33 cellular contexts compared by ENCODE assay signal in the genomic region with DNA sequence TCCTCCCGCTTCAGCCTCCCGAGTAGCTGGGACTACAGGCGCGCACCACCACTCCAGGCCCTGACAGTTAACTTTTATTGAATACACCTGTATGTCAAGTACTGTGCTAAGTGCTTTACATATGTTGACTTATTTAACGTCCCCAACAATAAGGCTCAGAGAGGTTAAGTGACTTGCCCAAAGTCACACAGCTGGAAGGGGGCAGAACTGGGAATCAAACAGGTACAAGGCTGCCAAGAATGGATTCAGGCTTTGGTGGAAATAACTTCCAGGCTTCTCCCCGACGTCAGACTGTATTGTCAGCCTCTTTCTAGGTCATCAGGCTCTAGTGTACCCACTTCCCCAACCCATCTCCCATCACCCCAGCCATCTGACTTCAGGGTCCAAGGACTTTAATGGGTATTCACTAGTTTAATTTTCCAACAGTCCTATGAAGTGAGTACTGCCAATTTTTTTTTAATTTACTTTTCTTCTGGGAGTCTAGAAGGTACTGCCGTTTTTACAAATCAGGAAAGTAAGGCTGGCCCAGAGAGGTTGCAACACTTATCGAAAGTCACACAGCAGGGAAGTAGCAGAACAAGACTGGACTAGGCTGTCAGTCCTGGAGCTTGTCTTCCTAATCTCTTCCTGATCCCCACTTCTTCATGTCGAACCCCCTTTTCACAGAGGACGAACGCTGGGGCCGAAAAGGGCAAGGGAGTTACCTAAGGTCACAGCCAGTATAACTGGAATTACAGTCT. TPM values are rescaled to one million over a fixed set of nuclear protein-coding genes. Genes with fewer than 3 reads are reported as not detected.
"Had no signal": no experiment of that assay in that cellular context is flagged by ENCODE, and none has a peak within 500 bp of the region (broad histone marks: within the 10 kb centered on the region; RNA-seq: fewer than 3 reads in every experiment).

No MANE protein-coding gene starts in this region.

- H3K36me3 ChIP-seq: ascending aorta, breast epithelium, esophagus muscularis mucosa, gastroesophageal sphincter, heart right ventricle, WERI-Rb-1 had no signal

- H3K4me3 ChIP-seq: ascending aorta, breast epithelium, coronary artery, dorsolateral prefrontal cortex, esophagus muscularis mucosa, gastroesophageal sphincter, heart right ventricle had no signal

- H3K27ac ChIP-seq: ascending aorta, breast epithelium, coronary artery, dorsolateral prefrontal cortex, esophagus muscularis mucosa, foreskin keratinocyte, gastroesophageal sphincter, heart right ventricle, WERI-Rb-1 had no signal

- ATAC-seq: activated CD4-positive, alpha-beta T cell treated with anti-CD3 and anti-CD28 coated beads for 36 hours; activated CD8-positive, alpha-beta memory T cell treated with anti-CD3 and anti-CD28 coated beads, Interleukin-2, amount 10 ng/mL, durations not matched to agents 7 days and 5 days; activated CD8-positive, alpha-beta T cell treated with anti-CD3 and anti-CD28 coated beads, Interleukin-2, amount 10 ng/mL, durations not matched to agents 7 days and 5 days; activated naive CD4-positive, alpha-beta T cell treated with anti-CD3 and anti-CD28 coated beads, Interleukin-2, amount 50 U/mL, for 72 hours; activated T-cell treated with anti-CD3 and anti-CD28 coated beads, Interleukin-2, amount 50 U/mL, for 72 hours; foreskin keratinocyte; gastroesophageal sphincter; heart right ventricle; T-helper 17 cell had no signal

- DNase-seq: activated B cell treated with CpG ODN at 0.5 μM for 24 hours; activated CD4-positive, alpha-beta memory T cell treated with anti-CD3 and anti-CD28 coated beads for 36 hours; activated CD4-positive, alpha-beta T cell treated with anti-CD3 and anti-CD28 coated beads for 36 hours; activated CD4-positive, alpha-beta T cell treated with anti-CD3 and anti-CD28 coated beads, Interleukin-2, amount 10 ng/mL, durations not matched to agents 24 days and 14 days; activated CD4-positive, CD25-positive, alpha-beta regulatory T cell treated with anti-CD3 and anti-CD28 coated beads, Interleukin-2, amount 50 U/mL, for 72 hours; activated CD8-positive, alpha-beta memory T cell treated with anti-CD3 and anti-CD28 coated beads, Interleukin-2, amount 10 ng/mL, durations not matched to agents 7 days and 5 days; activated CD8-positive, alpha-beta memory T cell treated with anti-CD3 and anti-CD28 coated beads, Interleukin-2, amount 50 U/mL, for 4 hours; activated CD8-positive, alpha-beta T cell treated with anti-CD3 and anti-CD28 coated beads, Interleukin-2, amount 10 ng/mL, durations not matched to agents 7 days and 5 days; activated gamma-delta T cell; activated naive CD4-positive, alpha-beta T cell; activated naive CD4-positive, alpha-beta T cell treated with anti-CD3 and anti-CD28 coated beads, Interleukin-2, amount 10 ng/mL, durations not matched to agents 7 days and 5 days; activated naive CD8-positive, alpha-beta T cell treated with anti-CD3 and anti-CD28 coated beads, Interleukin-2, amount 10 ng/mL, durations not matched to agents 7 days and 5 days; activated T-cell treated with anti-CD3 and anti-CD28 coated beads, Interleukin-2, amount 50 U/mL, for 1 hour; activated T-cell treated with anti-CD3 and anti-CD28 coated beads, Interleukin-2, amount 50 U/mL, for 72 hours; dorsolateral prefrontal cortex; effector memory CD4-positive, alpha-beta T cell; endodermal cell; foreskin keratinocyte; heart right ventricle; T-helper 1 cell; T-helper 17 cell; T1000; WERI-Rb-1 had no signal

- H3K4me1 ChIP-seq: breast epithelium, foreskin keratinocyte had no signal

- H3K9me3 ChIP-seq: ascending aorta, breast epithelium, esophagus muscularis mucosa, gastroesophageal sphincter, heart right ventricle had no signal

RNA-seq across cellular contexts. Expression of a gene that starts 4.9 kb away (rescaled TPM):
- total RNA-seq: activated B cell treated with CpG ODN at 0.5 μM for 24 hours; activated CD4-positive, alpha-beta memory T cell treated with anti-CD3 and anti-CD28 coated beads for 36 hours; activated CD4-positive, alpha-beta T cell treated with anti-CD3 and anti-CD28 coated beads for 36 hours; activated CD4-positive, alpha-beta T cell treated with anti-CD3 and anti-CD28 coated beads, Interleukin-2, amount 10 ng/mL, durations not matched to agents 24 days and 14 days; activated CD8-positive, alpha-beta memory T cell treated with anti-CD3 and anti-CD28 coated beads for 36 hours; activated CD8-positive, alpha-beta memory T cell treated with anti-CD3 and anti-CD28 coated beads, Interleukin-2, amount 10 ng/mL, durations not matched to agents 7 days and 5 days; activated CD8-positive, alpha-beta T cell treated with anti-CD3 and anti-CD28 coated beads, Interleukin-2, amount 10 ng/mL, durations not matched to agents 7 days and 5 days; activated naive CD4-positive, alpha-beta T cell treated with anti-CD3 and anti-CD28 coated beads, Interleukin-2, amount 50 U/mL, for 72 hours; activated naive CD8-positive, alpha-beta T cell treated with anti-CD3 and anti-CD28 coated beads, Interleukin-2, amount 10 ng/mL, durations not matched to agents 7 days and 5 days; activated T-cell treated with anti-CD3 and anti-CD28 coated beads, Interleukin-2, amount 50 U/mL, for 72 hours; ascending aorta; breast epithelium; epithelial cell of proximal tubule; foreskin keratinocyte; glomerular endothelial cell; T-helper 17 cell had no signal
- polyA plus RNA-seq: foreskin keratinocyte had no signal

RNA-seq across cellular contexts. Expression of a gene that starts 13.0 kb away (rescaled TPM):
- total RNA-seq: activated B cell treated with CpG ODN at 0.5 μM for 24 hours; activated CD4-positive, alpha-beta memory T cell treated with anti-CD3 and anti-CD28 coated beads for 36 hours; activated CD4-positive, alpha-beta T cell treated with anti-CD3 and anti-CD28 coated beads, Interleukin-2, amount 10 ng/mL, durations not matched to agents 24 days and 14 days; activated CD8-positive, alpha-beta memory T cell treated with anti-CD3 and anti-CD28 coated beads for 36 hours; activated CD8-positive, alpha-beta memory T cell treated with anti-CD3 and anti-CD28 coated beads, Interleukin-2, amount 10 ng/mL, durations not matched to agents 7 days and 5 days; activated CD8-positive, alpha-beta T cell treated with anti-CD3 and anti-CD28 coated beads, Interleukin-2, amount 10 ng/mL, durations not matched to agents 7 days and 5 days; activated naive CD8-positive, alpha-beta T cell treated with anti-CD3 and anti-CD28 coated beads, Interleukin-2, amount 10 ng/mL, durations not matched to agents 7 days and 5 days; ascending aorta; cardiac septum; esophagus muscularis mucosa; glomerular endothelial cell; T-helper 17 cell had no signal
